ENCODE assay signal across 27 cellular contexts in genomic region chr1:210706246-210706645, GRCh38.
"Had no signal": no experiment of that assay in that cellular context is flagged by ENCODE, and none has a peak within 500 bp of the region (broad histone marks: within the 10 kb centered on the region; RNA-seq: fewer than 3 reads in every experiment).

No MANE protein-coding gene starts in this region.

- H3K36me3 ChIP-seq: ascending aorta, breast epithelium, cardiac muscle cell had no signal

- H3K4me3 ChIP-seq: ascending aorta, breast epithelium, cardiac muscle cell, coronary artery, dorsolateral prefrontal cortex had no signal

- ATAC-seq: activated CD4-positive, alpha-beta T cell treated with anti-CD3 and anti-CD28 coated beads for 36 hours; activated CD8-positive, alpha-beta memory T cell treated with anti-CD3 and anti-CD28 coated beads, Interleukin-2, amount 10 ng/mL, durations not matched to agents 7 days and 5 days; activated CD8-positive, alpha-beta T cell treated with anti-CD3 and anti-CD28 coated beads, Interleukin-2, amount 10 ng/mL, durations not matched to agents 7 days and 5 days; activated naive CD4-positive, alpha-beta T cell treated with anti-CD3 and anti-CD28 coated beads, Interleukin-2, amount 50 U/mL, for 72 hours; esophagus mucosa; T-helper 17 cell had no signal

- H3K27ac ChIP-seq: ascending aorta, breast epithelium, cardiac muscle cell, coronary artery had no signal

- H3K9me3 ChIP-seq: ascending aorta, breast epithelium had no signal

- DNase-seq: activated CD4-positive, alpha-beta memory T cell treated with anti-CD3 and anti-CD28 coated beads for 36 hours; activated CD4-positive, alpha-beta T cell treated with anti-CD3 and anti-CD28 coated beads for 36 hours; activated CD4-positive, alpha-beta T cell treated with anti-CD3 and anti-CD28 coated beads, Interleukin-2, amount 10 ng/mL, durations not matched to agents 24 days and 14 days; activated CD4-positive, CD25-positive, alpha-beta regulatory T cell; activated CD4-positive, CD25-positive, alpha-beta regulatory T cell treated with anti-CD3 and anti-CD28 coated beads, Interleukin-2, amount 50 U/mL, for 72 hours; activated CD8-positive, alpha-beta memory T cell treated with anti-CD3 and anti-CD28 coated beads, Interleukin-2, amount 10 ng/mL, durations not matched to agents 7 days and 5 days; activated CD8-positive, alpha-beta memory T cell treated with anti-CD3 and anti-CD28 coated beads, Interleukin-2, amount 50 U/mL, for 4 hours; activated CD8-positive, alpha-beta T cell treated with anti-CD3 and anti-CD28 coated beads, Interleukin-2, amount 10 ng/mL, durations not matched to agents 7 days and 5 days; activated effector memory CD4-positive, alpha-beta T cell treated with anti-CD3 and anti-CD28 coated beads, Interleukin-2, amount 50 U/mL, for 16 hours; activated naive CD4-positive, alpha-beta T cell treated with anti-CD3 and anti-CD28 coated beads for 36 hours; activated naive CD8-positive, alpha-beta T cell treated with anti-CD3 and anti-CD28 coated beads, Interleukin-2, amount 10 ng/mL, durations not matched to agents 7 days and 5 days; activated T-cell treated with anti-CD3 and anti-CD28 coated beads, Interleukin-2, amount 50 U/mL, for 1 hour; activated T-cell treated with anti-CD3 and anti-CD28 coated beads, Interleukin-2, amount 50 U/mL, for 48 hours; dorsolateral prefrontal cortex; effector memory CD4-positive, alpha-beta T cell; endodermal cell; foreskin fibroblast; T-helper 1 cell; T-helper 17 cell; T1000 had no signal

- FAIRE-seq: frontal cortex had no signal

- H3K4me1 ChIP-seq: ascending aorta, breast epithelium had no signal

- H3K27me3 ChIP-seq: ascending aorta, breast epithelium, cardiac muscle cell, dorsolateral prefrontal cortex had no signal
